Comparison of ENCODE assay signal across 28 cellular contexts in genomic region chr2:100186126-100186525, GRCh38. TPM values are rescaled to one million over a fixed set of nuclear protein-coding genes. Genes with fewer than 3 reads are reported as not detected.
"Had no signal": no experiment of that assay in that cellular context is flagged by ENCODE, and none has a peak within 500 bp of the region (broad histone marks: within the 10 kb centered on the region; RNA-seq: fewer than 3 reads in every experiment).

No MANE protein-coding gene starts in this region.

- H3K9me3 ChIP-seq: left lung, lower lobe of right lung, pancreas, prostate gland, tibial nerve, vagina had no signal

- H3K9me3 Mint-ChIP-seq: immature natural killer cell; mesothelial cell of epicardium; naive B cell; natural killer cell; stimulated activated effector memory CD8-positive, alpha-beta T cell treated with anti-CD3 and anti-CD28 coated beads, Interleukin-12 subunit alpha, Interleukin-12 subunit beta, amount 100 ng/mL, for 72 hours; stimulated activated naive CD8-positive, alpha-beta T cell treated with anti-CD3 and anti-CD28 coated beads, Interleukin-15, amount 100 ng/mL, for 72 hours had no signal

- H3K36me3 ChIP-seq: left lung, lower lobe of right lung, pancreas, prostate gland, tibial nerve, vagina had no signal

- H3K27me3 Mint-ChIP-seq: stimulated activated naive CD8-positive, alpha-beta T cell treated with anti-CD3 and anti-CD28 coated beads, Interleukin-15, amount 100 ng/mL, for 72 hours had no signal

- H3K4me3 Mint-ChIP-seq: immature natural killer cell; mesothelial cell of epicardium; naive B cell; natural killer cell; stimulated activated effector memory CD8-positive, alpha-beta T cell treated with anti-CD3 and anti-CD28 coated beads, Interleukin-12 subunit alpha, Interleukin-12 subunit beta, amount 100 ng/mL, for 72 hours; stimulated activated naive CD8-positive, alpha-beta T cell treated with anti-CD3 and anti-CD28 coated beads, Interleukin-15, amount 100 ng/mL, for 72 hours; type B pancreatic cell had no signal

- H3K4me1 Mint-ChIP-seq: immature natural killer cell; natural killer cell; stimulated activated effector memory CD8-positive, alpha-beta T cell treated with anti-CD3 and anti-CD28 coated beads, Interleukin-12 subunit alpha, Interleukin-12 subunit beta, amount 100 ng/mL, for 72 hours; stimulated activated naive CD8-positive, alpha-beta T cell treated with anti-CD3 and anti-CD28 coated beads, Interleukin-15, amount 100 ng/mL, for 72 hours had no signal

- DNase-seq: hypothalamus; immature natural killer cell; kidney; left colon; left lung; lower lobe of right lung; mammary epithelial cell; mesenchymal stem cell; naive B cell; natural killer cell; pancreas; posterior cingulate gyrus; retina; right cardiac atrium; stimulated activated CD4-positive, alpha-beta T cell treated with anti-CD3 and anti-CD28 coated beads, Interleukin-12 subunit alpha, Interleukin-12 subunit beta, amount 100 ng/mL, for 4 hours; stimulated activated CD4-positive, alpha-beta T cell treated with anti-CD3 and anti-CD28 coated beads, Interleukin-15, amount 100 ng/mL, for 24 hours; stimulated activated CD4-positive, alpha-beta T cell treated with anti-CD3 and anti-CD28 coated beads, Interleukin-4, amount 100 ng/mL, for 24 hours; stimulated activated naive CD4-positive, alpha-beta T cell treated with Interleukin-2 at 50 U/mL for 16 hours; stimulated activated naive CD8-positive, alpha-beta T cell treated with anti-CD3 and anti-CD28 coated beads, Interleukin-15, amount 100 ng/mL, for 72 hours; substantia nigra had no signal

- H3K27me3 ChIP-seq: left lung, pancreas, tibial nerve, vagina had no signal

- H3K36me3 Mint-ChIP-seq: immature natural killer cell; mesothelial cell of epicardium; naive B cell; natural killer cell; stimulated activated effector memory CD8-positive, alpha-beta T cell treated with anti-CD3 and anti-CD28 coated beads, Interleukin-12 subunit alpha, Interleukin-12 subunit beta, amount 100 ng/mL, for 72 hours; type B pancreatic cell had no signal

- ATAC-seq: left colon; left lung; lower lobe of right lung; natural killer cell; pancreas; right cardiac atrium; sciatic nerve; stimulated activated effector memory CD8-positive, alpha-beta T cell treated with anti-CD3 and anti-CD28 coated beads, Interleukin-12 subunit alpha, Interleukin-12 subunit beta, amount 100 ng/mL, for 72 hours; stimulated activated naive CD8-positive, alpha-beta T cell treated with anti-CD3 and anti-CD28 coated beads, Interleukin-15, amount 100 ng/mL, for 72 hours had no signal

- H3K4me1 ChIP-seq: pancreas, prostate gland, vagina had no signal

- H3K27ac Mint-ChIP-seq: mesothelial cell of epicardium; natural killer cell; stimulated activated effector memory CD8-positive, alpha-beta T cell treated with anti-CD3 and anti-CD28 coated beads, Interleukin-12 subunit alpha, Interleukin-12 subunit beta, amount 100 ng/mL, for 72 hours; stimulated activated naive CD8-positive, alpha-beta T cell treated with anti-CD3 and anti-CD28 coated beads, Interleukin-15, amount 100 ng/mL, for 72 hours; type B pancreatic cell had no signal

- H3K4me3 ChIP-seq: left lung, lower lobe of right lung, pancreas, prostate gland, skin epidermis, tibial nerve, vagina had no signal

- H3K27ac ChIP-seq: left lung, lower lobe of right lung, pancreas, prostate gland, skin epidermis, tibial nerve, vagina had no signal

RNA-seq across cellular contexts. Expression of gene AFF3, which starts 43.7 kb away (rescaled TPM):
- total RNA-seq: mammary epithelial cell had no signal
